ENCODE assay signal across 2 cellular contexts in genomic region chr9:136724772-136725171, GRCh38.
A peak's percentile ranks its signal among the peaks of the same experiment; 100 is the strongest.
TF ChIP-seq lines count a peak whose summit lies in the region.

No MANE protein-coding gene starts in this region.

TF ChIP-seq in HEK293, 187 proteins besides CTCF, POLR2A, EP300 and RAD21 (continued from another document):
- TF ChIP-seq ZNF645 (tag by site-specific recombination; IDR thresholded peaks at IDR 0.05) (no peak), ZNF37A (tag by site-specific recombination; IDR thresholded peaks at IDR 0.05) (no peak), ZNF629 (tag by site-specific recombination; IDR thresholded peaks at IDR 0.05) (no peak), ZNF658 (tag by site-specific recombination; IDR thresholded peaks at IDR 0.05) (no peak), HIC1 (tag by site-specific recombination; IDR thresholded peaks at IDR 0.05) (peak; percentile 65)

TF ChIP-seq in WTC11, 78 proteins besides CTCF, POLR2A, EP300 and RAD21 (continued from another document):
- TF ChIP-seq STAT6 (CRISPR knock-in tag; conservative IDR thresholded peaks at IDR 0.05; ENCODE audit: low read depth), result no peak
- no peak for TF ChIP-seq USF1 (CRISPR knock-in tag; IDR thresholded peaks at IDR 0.05)
- no peak for TF ChIP-seq ETV6 (CRISPR knock-in tag; IDR thresholded peaks at IDR 0.05)
- no peak for TF ChIP-seq KAT7 (CRISPR knock-in tag; IDR thresholded peaks at IDR 0.05; ENCODE audit: borderline replicate concordance)
- TF ChIP-seq NR2C2 (CRISPR knock-in tag; IDR thresholded peaks at IDR 0.05), result no peak
- TF ChIP-seq PREB (CRISPR knock-in tag; IDR thresholded peaks at IDR 0.05; ENCODE audit: borderline replicate concordance), result no peak
- TF ChIP-seq MYBL2 (CRISPR knock-in tag; IDR thresholded peaks at IDR 0.05), result no peak
- TF ChIP-seq JUN (CRISPR knock-in tag; IDR thresholded peaks at IDR 0.05), result no peak
TF ChIP-seq in WTC11: peak in this region for 0.
